8 cellular contexts compared by ENCODE assay signal in the genomic region with DNA sequence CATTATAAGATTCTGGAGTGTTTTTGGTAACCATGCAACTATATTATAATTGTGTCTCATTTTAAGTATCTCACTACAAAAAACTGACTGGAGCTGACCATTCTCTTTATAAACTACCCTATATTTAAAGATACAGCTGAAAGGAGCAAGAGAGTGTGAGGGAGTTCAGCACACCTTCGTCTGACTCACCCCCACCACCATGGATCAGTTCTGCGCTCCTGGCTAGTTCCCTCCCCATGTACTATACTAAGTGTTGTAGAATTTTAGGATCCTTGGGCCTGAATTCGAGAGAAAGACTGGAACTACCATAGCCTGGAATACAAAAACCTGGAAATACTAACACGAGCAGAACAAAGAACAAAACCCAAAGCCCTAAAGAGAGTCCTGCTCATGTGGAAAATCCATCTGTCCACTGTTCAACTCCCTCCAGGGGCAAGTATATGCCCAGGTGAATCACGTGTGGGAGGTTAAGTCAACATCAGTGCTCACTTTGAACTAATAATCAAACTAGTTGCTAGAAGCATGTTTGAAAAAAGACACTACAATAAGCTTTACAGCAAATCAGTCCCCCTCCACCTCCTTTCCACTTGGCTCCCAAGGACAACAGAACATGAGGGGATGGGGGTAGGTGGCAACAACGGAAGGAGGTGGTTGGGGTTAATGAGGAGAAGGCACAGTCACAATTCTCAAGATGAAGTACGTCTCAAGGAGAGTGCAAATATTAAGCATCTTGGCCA. TPM values are rescaled to one million over a fixed set of nuclear protein-coding genes. Genes with fewer than 3 reads are reported as not detected.
DNase-seq lines count a peak whose midpoint lies in the region; ATAC-seq and TF ChIP-seq lines count a peak whose summit lies in the region.

No MANE protein-coding gene starts in this region.

- no peak for ATAC-seq in activated naive CD8-positive, alpha-beta T cell treated with anti-CD3 and anti-CD28 coated beads, Interleukin-2, amount 10 ng/mL, durations not matched to agents 7 days and 5 days (ENCODE audit: low read depth)
- no peak for ATAC-seq in mucosa of descending colon

- no peaks in the 10 kb centered on the region for H3K36me3 ChIP-seq in mucosa of descending colon (ENCODE audit: low read depth)

- H3K9me3 Mint-ChIP-seq in activated CD4-positive, alpha-beta T cell treated with anti-CD3 and anti-CD28 coated beads, Interleukin-2, amount 10 ng/mL, durations not matched to agents 24 days and 14 days = no peaks in the 10 kb centered on the region
- H3K9me3 Mint-ChIP-seq in activated naive CD8-positive, alpha-beta T cell treated with anti-CD3 and anti-CD28 coated beads, Interleukin-2, amount 10 ng/mL, durations not matched to agents 7 days and 5 days = no peaks in the 10 kb centered on the region

- no peaks in the 10 kb centered on the region for H3K9me3 ChIP-seq in mucosa of descending colon

- H3K36me3 Mint-ChIP-seq in activated CD4-positive, alpha-beta T cell treated with anti-CD3 and anti-CD28 coated beads, Interleukin-2, amount 10 ng/mL, durations not matched to agents 24 days and 14 days (ENCODE audit: low read depth) = peaks cover 7% of the 10 kb centered on the region
- H3K36me3 Mint-ChIP-seq in activated naive CD8-positive, alpha-beta T cell treated with anti-CD3 and anti-CD28 coated beads, Interleukin-2, amount 10 ng/mL, durations not matched to agents 7 days and 5 days = peaks cover 10% of the 10 kb centered on the region

- no peak for TF ChIP-seq CTCF in mucosa of descending colon (IDR thresholded peaks at IDR 0.05)

- DNase-seq in activated CD4-positive, alpha-beta T cell treated with anti-CD3 and anti-CD28 coated beads, Interleukin-2, amount 10 ng/mL, durations not matched to agents 24 days and 14 days = no peak
- no peak for DNase-seq in activated CD4-positive, alpha-beta T cell treated with anti-CD3 and anti-CD28 coated beads, Interleukin-2, amount 50 U/mL, for 4 hours
- no peak for DNase-seq in activated naive CD8-positive, alpha-beta T cell treated with anti-CD3 and anti-CD28 coated beads, Interleukin-2, amount 10 ng/mL, durations not matched to agents 7 days and 5 days
- no peak for DNase-seq in substantia nigra (lab: John Stamatoyannopoulos, UW)
- no peak for DNase-seq in stimulated activated CD4-positive, alpha-beta T cell treated with anti-CD3 and anti-CD28 coated beads, Interleukin-1b, Interleukin-23, amount 100 ng/mL, for 48 hours
- no peak for DNase-seq in NCI-H128 (lab: John Stamatoyannopoulos, UW; ENCODE audit: unreplicated experiment)
- no peak for DNase-seq in mucosa of descending colon

- no peaks in the 10 kb centered on the region for H3K27me3 Mint-ChIP-seq in activated CD4-positive, alpha-beta T cell treated with anti-CD3 and anti-CD28 coated beads, Interleukin-2, amount 10 ng/mL, durations not matched to agents 24 days and 14 days
- no peaks in the 10 kb centered on the region for H3K27me3 Mint-ChIP-seq in activated naive CD8-positive, alpha-beta T cell treated with anti-CD3 and anti-CD28 coated beads, Interleukin-2, amount 10 ng/mL, durations not matched to agents 7 days and 5 days

- H3K4me3 ChIP-seq in mucosa of descending colon = no peak overlapping the region

- peaks cover 63% of the 10 kb centered on the region for H3K4me1 Mint-ChIP-seq in activated CD4-positive, alpha-beta T cell treated with anti-CD3 and anti-CD28 coated beads, Interleukin-2, amount 10 ng/mL, durations not matched to agents 24 days and 14 days
- peaks cover 50% of the 10 kb centered on the region for H3K4me1 Mint-ChIP-seq in activated naive CD8-positive, alpha-beta T cell treated with anti-CD3 and anti-CD28 coated beads, Interleukin-2, amount 10 ng/mL, durations not matched to agents 7 days and 5 days

- no peaks in the 10 kb centered on the region for H3K27me3 ChIP-seq in layer of hippocampus (ENCODE audit: control insufficient read depth, insufficient read depth, low read length)

- POLR2A ChIA-PET in activated naive CD8-positive, alpha-beta T cell treated with anti-CD3 and anti-CD28 coated beads, Interleukin-2, amount 10 ng/mL, durations not matched to agents 7 days and 5 days (lab: Charles Lee) = interaction anchor here (1.2 to 4.0 kb wide), 5 partner anchors 11 to 58 kb away, joined by 4 to 20 read pairs (median 5); a partner anchor contains a TSS

- peak overlapping the region; percentile 82 for H3K27ac Mint-ChIP-seq in activated CD4-positive, alpha-beta T cell treated with anti-CD3 and anti-CD28 coated beads, Interleukin-2, amount 10 ng/mL, durations not matched to agents 24 days and 14 days
- H3K27ac Mint-ChIP-seq in activated naive CD8-positive, alpha-beta T cell treated with anti-CD3 and anti-CD28 coated beads, Interleukin-2, amount 10 ng/mL, durations not matched to agents 7 days and 5 days = peak overlapping the region; percentile 81

- peaks cover 4% of the 10 kb centered on the region for H3K4me1 ChIP-seq in mucosa of descending colon (ENCODE audit: low read depth)

- intact Hi-C loops in activated CD4-positive, alpha-beta T cell treated with anti-CD3 and anti-CD28 coated beads, Interleukin-2, amount 10 ng/mL, durations not matched to agents 24 days and 14 days (cut with micrococcal nuclease) = loop anchor here (2.0 kb wide), 1 partner anchor 109 kb away; no protein-coding TSS in a partner anchor
- intact Hi-C loops in mucosa of descending colon (cut with DNase I, micrococcal nuclease) = no loop called here

- H3K27ac ChIP-seq in layer of hippocampus (ENCODE audit: low read depth, low read length) (peak overlapping the region; percentile 27), substantia nigra (ENCODE audit: low read depth, low read length, poor library complexity, severe bottlenecking) (peak overlapping the region; percentile 75)

- peak overlapping the region; percentile 40 for H3K4me3 Mint-ChIP-seq in activated CD4-positive, alpha-beta T cell treated with anti-CD3 and anti-CD28 coated beads, Interleukin-2, amount 10 ng/mL, durations not matched to agents 24 days and 14 days
- peak overlapping the region; percentile 64 for H3K4me3 Mint-ChIP-seq in activated naive CD8-positive, alpha-beta T cell treated with anti-CD3 and anti-CD28 coated beads, Interleukin-2, amount 10 ng/mL, durations not matched to agents 7 days and 5 days

RNA-seq across cellular contexts. Expression of a gene that starts 46.8 kb away (rescaled TPM):
- 122 and 126 TPM in 2 replicates for total RNA-seq in activated CD4-positive, alpha-beta T cell treated with anti-CD3 and anti-CD28 coated beads, Interleukin-2, amount 10 ng/mL, durations not matched to agents 24 days and 14 days
- 100 to 1,000 TPM; 101 to 110 TPM for total RNA-seq in activated naive CD8-positive, alpha-beta T cell treated with anti-CD3 and anti-CD28 coated beads, Interleukin-2, amount 10 ng/mL, durations not matched to agents 7 days and 5 days
- total RNA-seq in mucosa of descending colon = 10 to 100 TPM; 11.5 to 60.6 (median 27.5) TPM
